ENCODE assay signal across 8 cellular contexts in the genomic region with DNA sequence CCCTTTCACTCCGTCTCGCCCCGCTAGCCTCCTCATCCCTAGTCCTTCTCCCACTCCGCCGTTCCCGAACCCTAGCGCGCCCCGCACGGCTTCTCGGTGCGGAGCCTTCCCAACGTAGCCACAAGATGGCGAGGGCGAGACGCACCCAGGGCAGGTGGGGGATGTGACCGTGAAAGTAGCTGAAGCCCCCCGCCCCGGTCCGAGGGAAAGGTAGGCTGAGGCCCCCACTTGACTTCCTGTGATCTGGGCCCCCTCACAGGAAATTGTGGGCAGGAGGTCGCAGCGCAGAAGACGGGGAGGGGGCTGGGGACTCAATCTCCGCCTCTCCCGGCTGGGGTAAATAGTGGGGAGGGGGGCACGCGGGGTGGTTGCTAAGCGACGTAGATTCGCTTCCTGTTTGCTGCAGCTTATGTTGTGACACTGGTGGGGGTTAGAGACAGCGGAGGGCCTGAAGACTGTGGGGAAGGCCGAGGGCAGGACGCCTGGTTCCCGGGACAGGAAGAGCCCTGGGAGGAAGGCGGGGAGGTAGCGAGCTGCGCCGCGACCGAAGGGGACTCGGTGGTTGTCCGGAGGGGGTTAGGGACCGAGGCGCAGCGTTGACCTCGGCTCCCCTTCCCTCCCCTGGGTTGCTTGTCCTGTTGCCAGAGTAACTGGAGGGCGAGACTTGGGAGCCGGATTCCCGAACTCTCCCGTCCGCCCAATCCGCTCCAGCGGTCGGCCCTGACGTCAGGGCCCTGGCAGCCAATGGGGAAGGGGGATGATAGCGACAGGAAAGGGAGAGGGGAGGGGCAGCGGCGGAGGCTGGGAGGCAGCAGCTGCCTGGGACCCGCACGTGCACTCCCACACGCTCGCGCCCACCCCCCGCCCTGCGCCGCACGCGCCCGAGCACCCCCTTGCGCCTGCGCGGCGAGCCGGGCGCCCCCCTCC. TPM values are rescaled to one million over a fixed set of nuclear protein-coding genes. Genes with fewer than 3 reads are reported as not detected.
DNase-seq lines count a peak whose midpoint lies in the region; FAIRE-seq and TF ChIP-seq lines count a peak whose summit lies in the region.

No MANE protein-coding gene starts in this region.

- peak overlapping the region; percentile 98 for H3K4me3 Mint-ChIP-seq in activated naive CD4-positive, alpha-beta T cell treated with anti-CD3 and anti-CD28 coated beads, Interleukin-2, amount 10 ng/mL, durations not matched to agents 7 days and 5 days

- FAIRE-seq in frontal cortex (lab: Jason Lieb, UNC) = no peak

- H3K9me3 ChIP-seq in neuronal stem cell (replicated peaks in 1 of 2; ENCODE audit: control insufficient read depth in 2 of 2, insufficient read depth in 1 of 2, low read depth in 1 of 2, low read length in 2 of 2) (no peaks in the 10 kb centered on the region), subcutaneous abdominal adipose tissue (ENCODE audit: control insufficient read depth in 5 of 5, low read length in 5 of 5) (no peaks in the 10 kb centered on the region)

- no peak overlapping the region for H2BK120ac ChIP-seq in neuronal stem cell (ENCODE audit: low read depth, low read length)

- H3K9ac ChIP-seq in neuronal stem cell (ENCODE audit: low read depth, low read length, poor library complexity) = peak overlapping the region; percentile 66
- peak overlapping the region in 4 of 5 donors; percentile 91 to 97 (median 95) for H3K9ac ChIP-seq in subcutaneous abdominal adipose tissue (ENCODE audit: low read length in 5 of 5)

- peak overlapping the region; percentile 83 for H3K4me3 ChIP-seq in HFF-Myc (replicated peaks; ENCODE audit: low read depth, low read length)
- peak overlapping the region; percentile 79 to 86 for H3K4me3 ChIP-seq in neuronal stem cell (ENCODE audit: low read length in 2 of 2)
- peak overlapping the region; percentile 75 to 94 (median 88) for H3K4me3 ChIP-seq in subcutaneous abdominal adipose tissue (ENCODE audit: low read depth in 1 of 5, low read length in 5 of 5)

- H2BK15ac ChIP-seq in neuronal stem cell (ENCODE audit: low read length) = no peak overlapping the region

- in situ Hi-C loops in G401 (cut with HindIII; ENCODE audit: low sequenced_read_pairs) = no loop called here

- peak overlapping the region; percentile 61 for H2BK12ac ChIP-seq in neuronal stem cell (ENCODE audit: low read length)

- H3K27me3 ChIP-seq in neuronal stem cell (ENCODE audit: control insufficient read depth in 3 of 3, insufficient read depth in 3 of 3, low read depth in 1 of 3, low read length in 3 of 3) = peaks cover 0 to 21% (median 8%) of the 10 kb centered on the region in 3 experiments
- peaks cover 0 to 5% (median 2%) of the 10 kb centered on the region in 5 donors for H3K27me3 ChIP-seq in subcutaneous abdominal adipose tissue (ENCODE audit: control insufficient read depth in 5 of 5, insufficient read depth in 4 of 5, low read length in 5 of 5)

- H3K23ac ChIP-seq in neuronal stem cell (ENCODE audit: low read depth, low read length, poor library complexity) = peak overlapping the region; percentile 67

- no peak overlapping the region for H3K14ac ChIP-seq in neuronal stem cell (ENCODE audit: low read length)

- H3K4me1 ChIP-seq in neuronal stem cell (ENCODE audit: control insufficient read depth in 2 of 2, insufficient read depth in 1 of 2, low read depth in 1 of 2, low read length in 2 of 2) (peaks cover 24 to 33% of the 10 kb centered on the region in 2 donors), subcutaneous abdominal adipose tissue (ENCODE audit: control insufficient read depth in 5 of 5, insufficient read depth in 5 of 5, low read length in 5 of 5) (peaks cover 11 to 54% (median 43%) of the 10 kb centered on the region in 5 donors)

- DNase-seq in G401 (ENCODE audit: low spot score) = peak; percentile 98
- DNase-seq in HFF-Myc (ENCODE audit: extremely low read depth, low read depth) = no peak
- peak; percentile 95 for DNase-seq in NCI-H1048 (lab: John Stamatoyannopoulos, UW)
- DNase-seq in SK-N-DZ (ENCODE audit: low spot score) = peak; percentile 99
- DNase-seq in activated naive CD4-positive, alpha-beta T cell treated with anti-CD3 and anti-CD28 coated beads, Interleukin-2, amount 10 ng/mL, durations not matched to agents 7 days and 5 days = peak; percentile 94
- peak; percentile 96 to 98 for DNase-seq in frontal cortex (ENCODE audit: low spot score in 2 of 2)
- DNase-seq in neuronal stem cell (ENCODE audit: low spot score) = peak; percentile 99

- H4K91ac ChIP-seq in neuronal stem cell (ENCODE audit: low read depth, low read length, poor library complexity) = no peak overlapping the region

- H3K9me3 Mint-ChIP-seq in activated naive CD4-positive, alpha-beta T cell treated with anti-CD3 and anti-CD28 coated beads, Interleukin-2, amount 10 ng/mL, durations not matched to agents 7 days and 5 days = no peaks in the 10 kb centered on the region

- no peak overlapping the region for H3K4ac ChIP-seq in neuronal stem cell (ENCODE audit: low read length)

- WGBS in neuronal stem cell (ENCODE audit: extremely low coverage in 2 of 2, insufficient read length in 2 of 2, insufficient replicate concordance in 1 of 2), 2 donors = no CpG with 5 or more reads among the region's 75 CpGs

- H3K36me3 ChIP-seq in neuronal stem cell (replicated peaks in 1 of 2; ENCODE audit: control insufficient read depth in 2 of 2, insufficient read depth in 2 of 2, low read length in 2 of 2) (peaks cover 2 to 4% of the 10 kb centered on the region in 2 donors), subcutaneous abdominal adipose tissue (ENCODE audit: control insufficient read depth in 5 of 5, insufficient read depth in 5 of 5, low read length in 5 of 5) (peaks cover 0 to 8% (median 0%) of the 10 kb centered on the region in 5 donors)

- H3K27me3 Mint-ChIP-seq in activated naive CD4-positive, alpha-beta T cell treated with anti-CD3 and anti-CD28 coated beads, Interleukin-2, amount 10 ng/mL, durations not matched to agents 7 days and 5 days = peaks cover 41% of the 10 kb centered on the region

- peak overlapping the region; percentile 95 for H3K18ac ChIP-seq in neuronal stem cell (ENCODE audit: low read length)

- CTCF ChIA-PET in activated naive CD4-positive, alpha-beta T cell treated with anti-CD3 and anti-CD28 coated beads, Interleukin-2, amount 10 ng/mL, durations not matched to agents 7 days and 5 days (lab: Charles Lee) = interaction anchor here (1.0 to 3.2 kb wide), 13 partner anchors 10 to 223 kb away, joined by 3 to 38 read pairs (median 4); partner anchors contain the start of genes CNTROB, NAA38 and TRAPPC1

- peak overlapping the region; percentile 95 for H2AFZ ChIP-seq in neuronal stem cell (ENCODE audit: low read length)

- peak overlapping the region; percentile 56 for H2BK5ac ChIP-seq in neuronal stem cell (ENCODE audit: low read length)

- H3K4me2 ChIP-seq in neuronal stem cell (ENCODE audit: insufficient read depth, low read length, poor library complexity, severe bottlenecking) = peak overlapping the region; percentile 100

- peaks cover 3% of the 10 kb centered on the region for H3K36me3 Mint-ChIP-seq in activated naive CD4-positive, alpha-beta T cell treated with anti-CD3 and anti-CD28 coated beads, Interleukin-2, amount 10 ng/mL, durations not matched to agents 7 days and 5 days

- peak overlapping the region; percentile 97 for H3K27ac Mint-ChIP-seq in activated naive CD4-positive, alpha-beta T cell treated with anti-CD3 and anti-CD28 coated beads, Interleukin-2, amount 10 ng/mL, durations not matched to agents 7 days and 5 days

- no peak overlapping the region for H2AK5ac ChIP-seq in neuronal stem cell (ENCODE audit: low read depth, low read length)

- H4K8ac ChIP-seq in neuronal stem cell (ENCODE audit: low read depth, low read length) = no peak overlapping the region

- peaks cover 51% of the 10 kb centered on the region for H3K4me1 Mint-ChIP-seq in activated naive CD4-positive, alpha-beta T cell treated with anti-CD3 and anti-CD28 coated beads, Interleukin-2, amount 10 ng/mL, durations not matched to agents 7 days and 5 days

- H3K79me1 ChIP-seq in neuronal stem cell (ENCODE audit: low read depth, low read length) = no peaks in the 10 kb centered on the region

- TF ChIP-seq CTCF in HFF-Myc (IDR thresholded peaks at IDR 0.05; ENCODE audit: low read depth, low read length, missing control alignments) = peak; percentile 76

- H3K27ac ChIP-seq in neuronal stem cell (replicated peaks; ENCODE audit: low read length) (peak overlapping the region; percentile 89), subcutaneous abdominal adipose tissue (ENCODE audit: low read depth, low read length) (peak overlapping the region; percentile 100)

RNA-seq across cellular contexts. Expression of gene KDM6B, which starts 1.1 kb away (rescaled TPM):
- 0.34 and 0.37 TPM in 2 replicates for total RNA-seq in G401 (2014; rRNA removed; shearing (Covaris generic))
- 2.9 and 3.0 TPM in 2 replicates for polyA plus RNA-seq in SK-N-DZ (2014; cell fraction: cytosol; rRNA removed)
- polyA plus RNA-seq in SK-N-DZ (2014; cell fraction: nucleus; rRNA removed) = 2.8 and 15.8 TPM in 2 replicates
- total RNA-seq in frontal cortex = 15.1 TPM
- 20.0 TPM for polyA plus RNA-seq in neuronal stem cell (2013, experiment 1 of 2)
- 21.1 TPM for polyA plus RNA-seq in neuronal stem cell (2013, experiment 2 of 2)

RNA-seq across cellular contexts. Expression of gene TMEM88, which starts 19.7 kb away (rescaled TPM):
- 0.37 TPM in 1 of 2 replicates, not detected in the other for total RNA-seq in G401 (2014; rRNA removed; shearing (Covaris generic))
- 0.62 and 2.0 TPM in 2 replicates for polyA plus RNA-seq in SK-N-DZ (2014; cell fraction: cytosol; rRNA removed)
- 3.2 and 4.5 TPM in 2 replicates for polyA plus RNA-seq in SK-N-DZ (2014; cell fraction: nucleus; rRNA removed)
- total RNA-seq in frontal cortex = 1.2 TPM
- polyA plus RNA-seq in neuronal stem cell (2013, experiment 1 of 2) = 132 TPM
- polyA plus RNA-seq in neuronal stem cell (2013, experiment 2 of 2) = 128 TPM

RNA-seq across cellular contexts. Expression of gene NAA38, which starts 22.2 kb away (rescaled TPM):
- 97.3 and 101 TPM in 2 replicates for total RNA-seq in G401 (2014; rRNA removed; shearing (Covaris generic))
- polyA plus RNA-seq in SK-N-DZ (2014; cell fraction: cytosol; rRNA removed) = 80.9 and 97.9 TPM in 2 replicates
- 68.3 and 123 TPM in 2 replicates for polyA plus RNA-seq in SK-N-DZ (2014; cell fraction: nucleus; rRNA removed)
- 30.2 TPM for total RNA-seq in frontal cortex
- polyA plus RNA-seq in neuronal stem cell (2013, experiment 1 of 2) = 74.6 TPM
- polyA plus RNA-seq in neuronal stem cell (2013, experiment 2 of 2) = 76.9 TPM

RNA-seq across cellular contexts. Expression of gene CYB5D1, which starts 22.6 kb away (rescaled TPM):
- total RNA-seq in G401 (2014; rRNA removed; shearing (Covaris generic)) = 8.5 and 10.0 TPM in 2 replicates
- 7.8 and 9.6 TPM in 2 replicates for polyA plus RNA-seq in SK-N-DZ (2014; cell fraction: cytosol; rRNA removed)
- 7.2 and 7.6 TPM in 2 replicates for polyA plus RNA-seq in SK-N-DZ (2014; cell fraction: nucleus; rRNA removed)
- total RNA-seq in frontal cortex = 15.1 TPM
- polyA plus RNA-seq in neuronal stem cell (2013, experiment 1 of 2) = 10.9 TPM
- polyA plus RNA-seq in neuronal stem cell (2013, experiment 2 of 2) = 10.9 TPM

RNA-seq across cellular contexts. Expression of gene CHD3, which starts 53.4 kb away (rescaled TPM):
- 34.1 and 41.5 TPM in 2 replicates for total RNA-seq in G401 (2014; rRNA removed; shearing (Covaris generic))
- 53.5 and 55.5 TPM in 2 replicates for polyA plus RNA-seq in SK-N-DZ (2014; cell fraction: cytosol; rRNA removed)
- 91.9 and 124 TPM in 2 replicates for polyA plus RNA-seq in SK-N-DZ (2014; cell fraction: nucleus; rRNA removed)
- total RNA-seq in frontal cortex = 276 TPM
- 17.8 TPM for polyA plus RNA-seq in neuronal stem cell (2013, experiment 1 of 2)
- polyA plus RNA-seq in neuronal stem cell (2013, experiment 2 of 2) = 15.7 TPM

Comparison
In these comparisons a context has a peak if more than half of its experiments do, and no peak if none do; other contexts are left out.
1. RNA of gene KDM6B, which starts 1.1 kb away (total RNA-seq): 15.1 TPM in frontal cortex (single experiment); 0.34 to 0.37 TPM in G401; every median in the first group is over 10 times any median in the second.
2. Peak in every context shown above with its lines, with median percentiles within 50 percentile points of each other: H3K4me3 ChIP-seq.